In the genomic region with DNA sequence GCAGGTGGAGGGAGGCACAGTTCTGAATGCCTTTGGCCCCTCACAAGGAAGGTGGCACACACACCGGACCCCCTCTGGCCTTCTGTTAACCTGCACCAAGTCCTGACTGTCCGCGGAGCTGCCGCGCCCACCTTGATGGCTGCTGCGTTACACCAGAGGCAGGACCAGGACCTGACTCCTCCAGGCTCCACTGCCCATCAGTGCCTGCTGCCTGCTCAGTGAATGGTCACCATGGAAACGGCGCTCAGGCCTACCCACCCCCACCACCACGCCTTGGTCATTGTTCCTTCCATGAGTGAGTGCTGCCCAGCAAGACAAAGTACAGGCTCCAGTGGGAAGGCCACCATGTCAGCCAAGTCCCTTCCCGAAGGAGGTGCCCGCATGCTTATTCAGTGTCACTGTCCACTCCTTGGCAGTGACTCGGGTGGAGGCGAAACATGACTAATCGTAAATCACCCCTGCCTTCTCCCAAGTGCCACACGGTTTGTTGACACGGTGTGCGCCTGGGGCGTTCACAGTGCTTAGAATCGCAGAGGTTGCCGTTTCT, we compare ENCODE assay signal across 1 cellular context.
TF ChIP-seq lines count a peak whose summit lies in the region.

No MANE protein-coding gene starts in this region.

TF ChIP-seq in H1, 55 proteins besides CTCF, POLR2A, EP300 and RAD21 (continued from another document):
- peak; percentile 23; the same call in 1 of the 2 replicates for TF ChIP-seq MAFK (IDR thresholded peaks at IDR 0.05; ENCODE audit: low read depth, low read length)
